In genomic region chr19:39403331-39404312, GRCh38 we compare ENCODE assay signal across 8 cellular contexts. TPM values are rescaled to one million over a fixed set of nuclear protein-coding genes. Genes with fewer than 3 reads are reported as not detected.
DNase-seq lines count a peak whose midpoint lies in the region; ATAC-seq, FAIRE-seq and TF ChIP-seq lines count a peak whose summit lies in the region.

No MANE protein-coding gene starts in this region.

- H3K4me2 ChIP-seq in BLaER1 treated with 17β-estradiol and CSF1 and Interleukin-3, amounts not matched to agents 10 nM and 100 nM: peak overlapping the region; percentile 94 to 99 (median 97)

- no peak for FAIRE-seq in kidney (lab: Jason Lieb, UNC)

- peaks cover 0 to 18% (median 6%) of the 10 kb centered on the region in 11 experiments; a peak in 10 of 22 replicates for H3K9me3 ChIP-seq in BLaER1 treated with 17β-estradiol and CSF1 and Interleukin-3, amounts not matched to agents 10 nM and 100 nM (replicated peaks in 1 of 11)
- no peaks in the 10 kb centered on the region for H3K9me3 ChIP-seq in kidney (ENCODE audit: control insufficient read depth in 1 of 2, low read length in 2 of 2)

- TF ChIP-seq CTCF in cardiac fibroblast (IDR thresholded peaks at IDR 0.05; ENCODE audit: low read depth, low read length) (no peak), kidney (IDR thresholded peaks at IDR 0.05; ENCODE audit: borderline replicate concordance, extremely low read depth, insufficient read depth) (no peak)

- H3K4me3 ChIP-seq in BLaER1 treated with 17β-estradiol and CSF1 and Interleukin-3, amounts not matched to agents 10 nM and 100 nM: peak overlapping the region; percentile 48 to 100 (median 61)
- peak overlapping the region; percentile 35 to 47 for H3K4me3 ChIP-seq in cardiac fibroblast (replicated peaks in 1 of 2; ENCODE audit: low read depth in 2 of 2, low read length in 2 of 2)
- H3K4me3 ChIP-seq in kidney (ENCODE audit: low read length in 2 of 2): peak overlapping the region; percentile 56 to 66

- H3K27ac ChIP-seq in BLaER1 treated with 17β-estradiol and CSF1 and Interleukin-3, amounts not matched to agents 10 nM and 100 nM: peak overlapping the region; percentile 96 to 100 (median 99)
- H3K27ac ChIP-seq in kidney (ENCODE audit: low read depth in 2 of 2, low read length in 2 of 2): peak overlapping the region; percentile 97 to 99

- peak; percentile 14 for ATAC-seq in GM21576 (IDR thresholded peaks at IDR 0.05; ENCODE audit: unreplicated experiment)

- H3K4me1 ChIP-seq in BLaER1 treated with 17β-estradiol and CSF1 and Interleukin-3, amounts not matched to agents 10 nM and 100 nM: peaks cover 60 to 85% (median 74%) of the 10 kb centered on the region in 10 experiments
- peaks cover 25 to 27% of the 10 kb centered on the region in 2 donors for H3K4me1 ChIP-seq in kidney (ENCODE audit: control insufficient read depth in 1 of 2, insufficient read depth in 1 of 2, low read depth in 1 of 2, low read length in 2 of 2)

- DNase-seq in NCI-H2107 (lab: John Stamatoyannopoulos, UW) (peak; percentile 18), cardiac fibroblast (ENCODE audit: low read depth in 2 of 2) (peak; percentile 98 to 100), kidney (peak; percentile 100), HuH-7 (ENCODE audit: low spot score) (no peak)
- DNase-seq in activated CD4-positive, CD25-positive, alpha-beta regulatory T cell treated with anti-CD3 and anti-CD28 coated beads, Interleukin-2, amount 50 U/mL, for 16 hours (ENCODE audit: low read depth, low spot score): peak; percentile 95
- DNase-seq in stimulated activated CD4-positive, alpha-beta T cell treated with anti-CD3 and anti-CD28 coated beads, Interleukin-12 subunit alpha, Interleukin-12 subunit beta, amount 100 ng/mL, for 4 hours: peak; percentile 92

- peaks cover 19 to 20% (median 19%) of the 10 kb centered on the region in 11 experiments for H4K20me1 ChIP-seq in BLaER1 treated with 17β-estradiol and CSF1 and Interleukin-3, amounts not matched to agents 10 nM and 100 nM

- peaks cover 13 to 24% (median 19%) of the 10 kb centered on the region in 11 experiments for H3K36me3 ChIP-seq in BLaER1 treated with 17β-estradiol and CSF1 and Interleukin-3, amounts not matched to agents 10 nM and 100 nM
- peaks cover 4 to 19% of the 10 kb centered on the region in 2 donors for H3K36me3 ChIP-seq in kidney (ENCODE audit: control insufficient read depth in 1 of 2, insufficient read depth in 2 of 2, low read length in 2 of 2)

- no peaks in the 10 kb centered on the region for H3K27me3 ChIP-seq in BLaER1 treated with 17β-estradiol and CSF1 and Interleukin-3, amounts not matched to agents 10 nM and 100 nM

- H3K9ac ChIP-seq in BLaER1 treated with 17β-estradiol and CSF1 and Interleukin-3, amounts not matched to agents 10 nM and 100 nM: peak overlapping the region; percentile 93 to 100 (median 97)
- H3K9ac ChIP-seq in kidney (ENCODE audit: low read length in 2 of 2): peak overlapping the region; percentile 74 to 94

- intact Hi-C loops in kidney (cut with DNase I): no loop called here

RNA-seq across cellular contexts. Expression of gene ZFP36, which starts 3.0 kb away (rescaled TPM):
- total RNA-seq in kidney: 132 TPM
- polyA plus RNA-seq in kidney (ENCODE audit: insufficient read depth, low read depth, low replicate concordance): 87.9 TPM

RNA-seq across cellular contexts. Expression of gene PLEKHG2, which starts 8.8 kb away (rescaled TPM):
- 29.7 TPM for total RNA-seq in kidney
- 8.5 TPM for polyA plus RNA-seq in kidney (ENCODE audit: insufficient read depth, low read depth, low replicate concordance)

RNA-seq across cellular contexts. Expression of gene MED29, which starts 12.4 kb away (rescaled TPM):
- total RNA-seq in kidney: 50.4 TPM
- 32.4 TPM for polyA plus RNA-seq in kidney (ENCODE audit: insufficient read depth, low read depth, low replicate concordance)

RNA-seq across cellular contexts. Expression of gene PAF1, which starts 12.7 kb away (rescaled TPM):
- total RNA-seq in kidney: 37.1 TPM
- polyA plus RNA-seq in kidney (ENCODE audit: insufficient read depth, low read depth, low replicate concordance): 54.0 TPM

RNA-seq across cellular contexts. Expression of gene RPS16, which starts 32.1 kb away (rescaled TPM):
- total RNA-seq in kidney: 1,461 TPM
- 1,965 TPM for polyA plus RNA-seq in kidney (ENCODE audit: insufficient read depth, low read depth, low replicate concordance)
